ENCODE assay signal across 8 cellular contexts in the genomic region with DNA sequence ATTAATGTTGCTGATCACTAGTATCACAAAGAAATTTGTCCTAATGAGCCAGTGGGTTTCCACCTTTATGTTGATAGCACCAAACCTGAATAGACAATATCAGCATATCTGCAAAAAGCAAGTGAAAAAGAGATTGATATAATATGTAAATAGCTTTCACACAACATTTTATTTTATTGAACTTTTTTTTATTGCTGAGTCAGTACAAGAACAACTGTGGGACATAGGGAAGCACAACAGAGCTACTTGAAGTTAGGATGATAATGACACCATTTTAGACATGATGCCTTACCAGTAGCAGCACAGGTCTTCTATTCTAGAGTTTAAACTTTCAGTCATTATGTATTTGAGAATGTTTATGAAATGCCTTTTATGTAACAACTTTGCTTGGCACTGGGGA.
"Had no signal": no experiment of that assay in that cellular context is flagged by ENCODE, and none has a peak within 500 bp of the region (broad histone marks: within the 10 kb centered on the region; RNA-seq: fewer than 3 reads in every experiment).

No MANE protein-coding gene starts in this region.

- FAIRE-seq: G401.6, GM12878, GM12891, GM12892, GM18507, GM19239 had no signal

- H3K4me3 ChIP-seq: GM12878 had no signal

- ATAC-seq: GM12878 had no signal

- DNase-seq: GDM1, GF-D8 had no signal
